In genomic region chr15:63908986-63909385, GRCh38 we compare ENCODE assay signal across 13 cellular contexts.
A peak's percentile ranks its signal among the peaks of the same experiment; 100 is the strongest.
DNase-seq lines count a peak whose midpoint lies in the region; FAIRE-seq and TF ChIP-seq lines count a peak whose summit lies in the region.
"Had no signal": no experiment of that assay in that cellular context is flagged by ENCODE, and none has a peak within 500 bp of the region (broad histone marks: within the 10 kb centered on the region; RNA-seq: fewer than 3 reads in every experiment).

No MANE protein-coding gene starts in this region.

- H3K27me3 Mint-ChIP-seq in progenitor cell of endocrine pancreas (peaks cover 6% of the 10 kb centered on the region), glutamatergic neuron (ENCODE audit: unreplicated experiment) (peaks cover 4% of the 10 kb centered on the region)
- H3K27me3 Mint-ChIP-seq: stimulated activated naive CD8-positive, alpha-beta T cell treated with anti-CD3 and anti-CD28 coated beads, Interleukin-15, amount 100 ng/mL, for 72 hours had no signal

- TF ChIP-seq CTCF in BE2C (IDR thresholded peaks at IDR 0.05; ENCODE audit: low read depth, low read length) (no peak), bronchial epithelial cell (IDR thresholded peaks at IDR 0.05; ENCODE audit: insufficient read depth, low read length, severe bottlenecking) (no peak), osteoblast (IDR thresholded peaks at IDR 0.05; ENCODE audit: extremely low read depth, low read depth, low read length) (no peak), progenitor cell of endocrine pancreas (IDR thresholded peaks at IDR 0.05; ENCODE audit: unreplicated experiment) (no peak), glutamatergic neuron (IDR thresholded peaks at IDR 0.05; ENCODE audit: partially characterized antibody, unreplicated experiment) (no peak)

- no peak overlapping the region for H3K27ac ChIP-seq in osteoblast (ENCODE audit: low read depth, low read length)

- H3K9me3 ChIP-seq in BE2C (no peaks in the 10 kb centered on the region), osteoblast (ENCODE audit: low read depth, low read length) (no peaks in the 10 kb centered on the region)
- H3K9me3 ChIP-seq: gastrocnemius medialis had no signal

- H3K27me3 ChIP-seq in BE2C = no peaks in the 10 kb centered on the region
- no peaks in the 10 kb centered on the region for H3K27me3 ChIP-seq in bronchial epithelial cell (ENCODE audit: control insufficient read depth, insufficient read depth, low read length)
- H3K27me3 ChIP-seq in osteoblast (ENCODE audit: insufficient read depth, low read length) = no peaks in the 10 kb centered on the region
- H3K27me3 ChIP-seq: gastrocnemius medialis had no signal

- H3K4me1 ChIP-seq in BE2C = peaks cover 11% of the 10 kb centered on the region; the same call in 1 of the 2 replicates
- peaks cover 20% of the 10 kb centered on the region for H3K4me1 ChIP-seq in osteoblast (ENCODE audit: insufficient read depth, low read length)

- H3K4me1 Mint-ChIP-seq in progenitor cell of endocrine pancreas (ENCODE audit: low read depth) = no peaks in the 10 kb centered on the region
- H3K4me1 Mint-ChIP-seq in glutamatergic neuron (ENCODE audit: low read depth, unreplicated experiment) = peaks cover 7% of the 10 kb centered on the region

- H3K36me3 ChIP-seq in BE2C (no peaks in the 10 kb centered on the region), bronchial epithelial cell (ENCODE audit: control insufficient read depth, insufficient read depth, low read length) (no peaks in the 10 kb centered on the region), osteoblast (ENCODE audit: insufficient read depth, low read length) (no peaks in the 10 kb centered on the region)
- H3K36me3 ChIP-seq: gastrocnemius medialis had no signal

- no peak for FAIRE-seq in bronchial epithelial cell (lab: Jason Lieb, UNC)

- no peak overlapping the region for H2AFZ ChIP-seq in osteoblast (ENCODE audit: low read length)

- DNase-seq in BE2C = peak; percentile 49
- DNase-seq in M059J (ENCODE audit: low read depth) = peak; percentile 84
- peak; percentile 84 for DNase-seq in bronchial epithelial cell (ENCODE audit: low read depth)
- peak; percentile 85 for DNase-seq in osteoblast (ENCODE audit: insufficient read length, low spot score, missing footprints)
- DNase-seq in NCI-H526 (lab: John Stamatoyannopoulos, UW) = no peak
- DNase-seq in progenitor cell of endocrine pancreas (ENCODE audit: low spot score, unreplicated experiment) = no peak
- DNase-seq in glutamatergic neuron = no peak
- no peak for DNase-seq in stimulated activated naive CD4-positive, alpha-beta T cell treated with Interleukin-2 at 50 U/mL for 16 hours (lab: John Stamatoyannopoulos, UW)
- DNase-seq: activated CD8-positive, alpha-beta T cell treated with anti-CD3 and anti-CD28 coated beads, Interleukin-2, amount 10 ng/mL, durations not matched to agents 7 days and 5 days; DMS79; gastrocnemius medialis; stimulated activated naive CD8-positive, alpha-beta T cell treated with anti-CD3 and anti-CD28 coated beads, Interleukin-15, amount 100 ng/mL, for 72 hours had no signal

- H3K79me2 ChIP-seq in osteoblast (ENCODE audit: insufficient read depth, low read length) = no peaks in the 10 kb centered on the region

- H3K9me3 Mint-ChIP-seq in progenitor cell of endocrine pancreas (ENCODE audit: low read depth) (no peaks in the 10 kb centered on the region), glutamatergic neuron (ENCODE audit: unreplicated experiment) (peaks cover 8% of the 10 kb centered on the region)
- H3K9me3 Mint-ChIP-seq: stimulated activated naive CD8-positive, alpha-beta T cell treated with anti-CD3 and anti-CD28 coated beads, Interleukin-15, amount 100 ng/mL, for 72 hours had no signal

- H3K27ac Mint-ChIP-seq in progenitor cell of endocrine pancreas (no peak overlapping the region), glutamatergic neuron (ENCODE audit: unreplicated experiment) (no peak overlapping the region)
- H3K27ac Mint-ChIP-seq: activated CD8-positive, alpha-beta T cell treated with anti-CD3 and anti-CD28 coated beads, Interleukin-2, amount 10 ng/mL, durations not matched to agents 7 days and 5 days; stimulated activated naive CD8-positive, alpha-beta T cell treated with anti-CD3 and anti-CD28 coated beads, Interleukin-15, amount 100 ng/mL, for 72 hours had no signal

- H3K36me3 Mint-ChIP-seq in progenitor cell of endocrine pancreas (ENCODE audit: insufficient read depth) (no peaks in the 10 kb centered on the region), glutamatergic neuron (ENCODE audit: unreplicated experiment) (no peaks in the 10 kb centered on the region)

- H3K4me3 Mint-ChIP-seq in progenitor cell of endocrine pancreas (ENCODE audit: low read depth) (no peak overlapping the region), glutamatergic neuron (ENCODE audit: unreplicated experiment) (no peak overlapping the region)
- H3K4me3 Mint-ChIP-seq: activated CD8-positive, alpha-beta T cell treated with anti-CD3 and anti-CD28 coated beads, Interleukin-2, amount 10 ng/mL, durations not matched to agents 7 days and 5 days; stimulated activated naive CD8-positive, alpha-beta T cell treated with anti-CD3 and anti-CD28 coated beads, Interleukin-15, amount 100 ng/mL, for 72 hours had no signal

- H3K4me2 ChIP-seq in osteoblast (ENCODE audit: insufficient read depth, low read length) = no peak overlapping the region

- H3K4me3 ChIP-seq in BE2C (ENCODE audit: low read depth, low read length) (no peak overlapping the region), bronchial epithelial cell (ENCODE audit: low read depth, low read length) (no peak overlapping the region), osteoblast (ENCODE audit: insufficient read depth, low read length) (no peak overlapping the region)
- H3K4me3 ChIP-seq: gastrocnemius medialis, smooth muscle cell had no signal

- no peaks in the 10 kb centered on the region for H4K20me1 ChIP-seq in osteoblast (ENCODE audit: insufficient read depth, low read length)

Comparison
In these comparisons a context has a peak if more than half of its experiments do, and no peak if none do; other contexts are left out.
1. DNase-seq: peak in BE2C (single experiment), M059J (single experiment), bronchial epithelial cell (single experiment) and osteoblast (single experiment); none in NCI-H526 (0 of 2), progenitor cell of endocrine pancreas (single experiment), glutamatergic neuron (single experiment) and stimulated activated naive CD4-positive, alpha-beta T cell treated with Interleukin-2 at 50 U/mL for 16 hours (single experiment).